In the genomic region with DNA sequence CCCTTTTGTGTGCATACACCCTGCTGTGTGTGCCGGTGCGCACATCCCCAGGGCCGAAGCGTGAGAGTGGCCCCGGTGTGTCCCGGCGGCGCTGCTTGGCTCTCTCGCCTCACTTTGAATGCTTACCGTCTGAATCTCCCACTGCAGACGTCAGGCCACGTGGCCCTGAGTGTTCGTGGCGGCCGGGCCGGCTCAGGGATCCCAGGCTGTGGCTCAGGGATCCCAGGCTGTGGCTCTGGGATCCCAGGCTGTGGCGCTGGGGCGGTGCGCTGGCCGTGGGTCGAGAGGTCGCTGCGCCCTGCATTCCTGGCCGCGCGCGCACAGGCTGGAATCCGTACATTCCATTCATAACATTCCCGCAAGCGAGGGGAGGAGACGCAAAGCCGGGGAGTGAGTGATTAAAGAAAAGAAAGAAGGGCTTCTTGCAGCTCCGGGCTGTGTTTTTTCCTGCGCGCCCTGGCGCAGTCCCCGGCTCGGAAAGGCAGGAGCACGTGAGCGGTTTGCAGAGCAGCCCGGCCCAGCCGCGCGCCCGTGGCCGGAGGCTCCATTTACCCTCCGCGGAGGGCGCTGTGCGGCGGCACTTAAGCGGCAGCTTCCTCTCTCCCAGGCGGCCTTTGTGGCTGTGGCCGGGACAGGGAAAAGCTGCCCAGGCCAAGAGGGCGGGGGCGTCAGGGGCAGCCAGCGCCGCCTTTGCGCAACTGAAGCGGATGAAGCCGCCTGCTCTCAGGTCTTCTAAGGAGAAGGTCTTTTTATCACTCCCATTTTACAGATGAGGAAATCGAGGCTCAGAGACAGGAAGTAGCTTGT, we compare ENCODE assay signal across 9 cellular contexts.
DNase-seq lines count a peak whose midpoint lies in the region; ATAC-seq and TF ChIP-seq lines count a peak whose summit lies in the region.
"Had no signal": no experiment of that assay in that cellular context is flagged by ENCODE, and none has a peak within 500 bp of the region (broad histone marks: within the 10 kb centered on the region; RNA-seq: fewer than 3 reads in every experiment).

No MANE protein-coding gene starts in this region.

- no peak for TF ChIP-seq CTCF in fibroblast of villous mesenchyme (IDR thresholded peaks at IDR 0.05; ENCODE audit: insufficient read depth, low read depth, low read length)
- TF ChIP-seq CTCF in nephron progenitor cell (IDR thresholded peaks at IDR 0.05) = no peak

- no peaks in the 10 kb centered on the region for H3K36me3 ChIP-seq in ES-I3 (ENCODE audit: insufficient read depth, low read length)
- H3K36me3 ChIP-seq: neutrophil had no signal

- H3K4me1 Mint-ChIP-seq in nephron progenitor cell = peaks cover 32% of the 10 kb centered on the region
- no peaks in the 10 kb centered on the region for H3K4me1 Mint-ChIP-seq in activated T-cell treated with anti-CD3 and anti-CD28 coated beads, Interleukin-2, amount 50 U/mL, for 4 hours (ENCODE audit: low read depth)

- in situ Hi-C loops in SK-MEL-5 (cut with HindIII; ENCODE audit: low pct_unique_long_range_greater_than_20kb, low sequenced_read_pairs) = no loop called here

- peak overlapping the region; percentile 67 for H3K27ac Mint-ChIP-seq in nephron progenitor cell

- ATAC-seq in HG03196 (IDR thresholded peaks at IDR 0.05; ENCODE audit: unreplicated experiment) (no peak), HG03097 (IDR thresholded peaks at IDR 0.05; ENCODE audit: low FRiP score, unreplicated experiment) (no peak)
- no peak for ATAC-seq in activated T-cell treated with anti-CD3 and anti-CD28 coated beads, Interleukin-2, amount 50 U/mL, for 4 hours

- H3K4me3 ChIP-seq in fibroblast of villous mesenchyme (ENCODE audit: low read depth, low read length) = peak overlapping the region; percentile 40

- no peaks in the 10 kb centered on the region for H3K36me3 Mint-ChIP-seq in nephron progenitor cell (ENCODE audit: low read depth)
- H3K36me3 Mint-ChIP-seq in activated T-cell treated with anti-CD3 and anti-CD28 coated beads, Interleukin-2, amount 50 U/mL, for 4 hours (ENCODE audit: insufficient read depth) = no peaks in the 10 kb centered on the region

- no peaks in the 10 kb centered on the region for H3K9me3 Mint-ChIP-seq in nephron progenitor cell
- H3K9me3 Mint-ChIP-seq in activated T-cell treated with anti-CD3 and anti-CD28 coated beads, Interleukin-2, amount 50 U/mL, for 4 hours = no peaks in the 10 kb centered on the region

- peak overlapping the region; percentile 49 for H3K9ac ChIP-seq in ES-I3 (ENCODE audit: low read depth, low read length)

- peak overlapping the region; percentile 82 for H3K4me3 Mint-ChIP-seq in nephron progenitor cell
- H3K4me3 Mint-ChIP-seq in activated T-cell treated with anti-CD3 and anti-CD28 coated beads, Interleukin-2, amount 50 U/mL, for 4 hours = no peak overlapping the region

- peaks cover 9% of the 10 kb centered on the region for H3K4me1 ChIP-seq in ES-I3 (ENCODE audit: insufficient read depth, low read length)

- peaks cover 17% of the 10 kb centered on the region for H3K27me3 Mint-ChIP-seq in nephron progenitor cell (ENCODE audit: low read depth, poor library complexity)
- H3K27me3 Mint-ChIP-seq in activated T-cell treated with anti-CD3 and anti-CD28 coated beads, Interleukin-2, amount 50 U/mL, for 4 hours (ENCODE audit: low read depth) = peaks cover 38% of the 10 kb centered on the region

- peak; percentile 71 for DNase-seq in SK-MEL-5 (ENCODE audit: low read depth, low spot score)
- DNase-seq in fibroblast of villous mesenchyme (ENCODE audit: low read depth) = peak; percentile 96
- DNase-seq in nephron progenitor cell = peak; percentile 88
- DNase-seq in SIG-M5 treated with dmso at 0.1 percent for 504 hours (lab: John Stamatoyannopoulos, UW; ENCODE audit: unreplicated experiment) = no peak
- no peak for DNase-seq in activated T-cell treated with anti-CD3 and anti-CD28 coated beads, Interleukin-2, amount 50 U/mL, for 4 hours

- H3K9me3 ChIP-seq in ES-I3 (ENCODE audit: control insufficient read depth, insufficient read depth, low read length) = no peaks in the 10 kb centered on the region
- H3K9me3 ChIP-seq: neutrophil had no signal

Comparison
In these comparisons a context has a peak if more than half of its experiments do, and no peak if none do; other contexts are left out.
1. DNase-seq: peak in SK-MEL-5 (single experiment), fibroblast of villous mesenchyme (single experiment) and nephron progenitor cell (single experiment); none in SIG-M5 treated with dmso at 0.1 percent for 504 hours (single experiment) and activated T-cell treated with anti-CD3 and anti-CD28 coated beads, Interleukin-2, amount 50 U/mL, for 4 hours (single experiment).